ENCODE assay signal across 8 cellular contexts in the genomic region with DNA sequence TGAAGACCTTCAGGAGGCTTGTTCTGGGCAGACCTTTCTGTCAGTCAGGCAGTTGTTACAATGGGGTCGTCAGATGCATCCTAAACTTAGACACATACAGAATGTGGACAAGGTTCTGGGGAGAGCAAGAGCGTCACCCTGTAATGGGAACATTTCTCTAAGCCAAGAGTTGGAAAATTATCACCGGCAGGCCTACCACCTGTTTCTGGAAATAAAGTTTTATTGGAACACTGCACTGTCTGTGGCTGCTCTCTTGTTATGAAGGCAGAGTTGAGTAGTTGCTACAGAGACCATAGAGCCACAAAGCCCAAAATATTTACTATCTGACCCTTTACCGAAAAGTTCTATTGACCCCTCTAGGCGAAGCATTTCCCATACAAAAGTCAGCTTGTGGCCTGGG.
"Had no signal": no experiment of that assay in that cellular context is flagged by ENCODE, and none has a peak within 500 bp of the region (broad histone marks: within the 10 kb centered on the region; RNA-seq: fewer than 3 reads in every experiment).

No MANE protein-coding gene starts in this region.

- H2AFZ ChIP-seq: GM23338 had no signal

- DNase-seq: H9, HCEC 1CT, IMR-90, KBM-7 had no signal

- H3K27ac ChIP-seq: HL-60 had no signal

- H3K4me1 Mint-ChIP-seq: GM23338 had no signal

- H3K4me3 ChIP-seq: GM23338 had no signal

- H3K27ac Mint-ChIP-seq: GM23338 had no signal

- H3K4me2 ChIP-seq: GM23338 had no signal

- H3K9me3 Mint-ChIP-seq: GM23338, H9 had no signal

- H3K4me3 Mint-ChIP-seq: GM23338, H9 had no signal

- FAIRE-seq: H1, H54 had no signal

- ATAC-seq: GM23338 had no signal
